ENCODE assay signal across 14 cellular contexts in the genomic region with DNA sequence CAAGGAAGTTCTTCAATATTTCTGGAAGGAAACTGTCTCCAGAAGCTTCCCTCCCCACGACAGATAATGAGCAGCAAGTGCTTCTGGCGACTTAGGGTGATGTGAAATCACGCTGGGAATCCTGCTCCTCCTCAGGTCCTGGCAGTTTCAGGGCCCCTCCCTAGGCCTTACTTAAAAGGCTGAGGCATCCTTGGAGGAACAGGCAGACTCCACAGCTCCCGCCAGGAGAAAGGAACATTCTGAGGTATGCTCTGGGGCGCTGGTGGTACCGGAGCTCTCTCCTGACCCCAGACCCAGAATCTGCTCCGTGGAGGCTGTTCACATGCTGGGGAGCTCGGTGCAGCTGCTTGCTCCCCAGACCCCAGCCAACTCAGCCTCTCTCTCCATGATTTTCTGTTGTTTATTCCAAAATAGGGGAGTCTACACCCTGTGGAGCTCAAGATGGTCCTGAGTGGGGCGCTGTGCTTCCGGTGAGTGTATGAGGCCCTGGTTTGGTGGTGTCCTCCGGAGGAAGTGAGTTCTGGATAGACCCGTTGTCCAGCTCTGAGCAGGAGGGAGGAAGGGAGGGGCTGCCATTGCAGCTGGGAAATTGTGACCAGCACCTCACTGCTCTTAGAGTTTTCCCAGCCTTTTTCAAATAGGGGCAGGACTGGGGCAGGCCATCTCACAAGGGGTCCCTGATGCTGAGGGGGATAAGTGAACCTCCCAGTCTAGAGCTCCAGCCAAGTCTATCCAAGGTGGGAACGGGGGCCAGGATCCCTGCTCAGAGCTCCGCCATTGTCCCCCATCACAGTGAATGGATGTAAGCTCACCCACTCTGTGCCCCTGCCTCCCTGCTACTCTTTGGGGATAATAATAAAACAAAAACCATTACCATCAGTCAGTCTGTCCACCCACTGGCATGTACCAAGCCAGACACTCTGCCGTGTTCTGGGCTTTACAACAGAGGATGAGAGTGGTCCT. TPM values are rescaled to one million over a fixed set of nuclear protein-coding genes. Genes with fewer than 3 reads are reported as not detected.
"Had no signal": no experiment of that assay in that cellular context is flagged by ENCODE, and none has a peak within 500 bp of the region (broad histone marks: within the 10 kb centered on the region; RNA-seq: fewer than 3 reads in every experiment).

Gene IL36RN (plus strand): TSS at position 201 of the 963 bp plus-strand sequence. CDS start 241 bp downstream, at position 442.

- H3K4me3 Mint-ChIP-seq: activated CD4-positive, alpha-beta T cell treated with anti-CD3 and anti-CD28 coated beads, Interleukin-2, amount 10 ng/mL, durations not matched to agents 24 days and 14 days; activated naive CD8-positive, alpha-beta T cell treated with anti-CD3 and anti-CD28 coated beads, Interleukin-2, amount 10 ng/mL, durations not matched to agents 7 days and 5 days; nephron progenitor cell had no signal

- H3K27me3 ChIP-seq: breast epithelium had no signal

- H3K27ac Mint-ChIP-seq: activated CD4-positive, alpha-beta T cell treated with anti-CD3 and anti-CD28 coated beads, Interleukin-2, amount 10 ng/mL, durations not matched to agents 24 days and 14 days; activated naive CD8-positive, alpha-beta T cell treated with anti-CD3 and anti-CD28 coated beads, Interleukin-2, amount 10 ng/mL, durations not matched to agents 7 days and 5 days; nephron progenitor cell had no signal

- H3K4me3 ChIP-seq: breast epithelium had no signal

- ATAC-seq: stimulated activated naive CD8-positive, alpha-beta T cell treated with anti-CD3 and anti-CD28 coated beads, Interleukin-15, Interleukin-2, amounts not matched to agents 100 U/mL and 50 U/mL, for 24 hours had no signal

- H3K27ac ChIP-seq: breast epithelium had no signal

- H3K4me1 Mint-ChIP-seq: activated CD4-positive, alpha-beta T cell treated with anti-CD3 and anti-CD28 coated beads, Interleukin-2, amount 10 ng/mL, durations not matched to agents 24 days and 14 days; activated naive CD8-positive, alpha-beta T cell treated with anti-CD3 and anti-CD28 coated beads, Interleukin-2, amount 10 ng/mL, durations not matched to agents 7 days and 5 days; nephron progenitor cell had no signal

- DNase-seq: activated CD4-positive, alpha-beta T cell treated with anti-CD3 and anti-CD28 coated beads, Interleukin-2, amount 10 ng/mL, durations not matched to agents 24 days and 14 days; activated gamma-delta T cell; activated naive CD8-positive, alpha-beta T cell treated with anti-CD3 and anti-CD28 coated beads, Interleukin-2, amount 10 ng/mL, durations not matched to agents 7 days and 5 days; activated T-cell treated with anti-CD3 and anti-CD28 coated beads, Interleukin-2, amount 50 U/mL, for 1 hour; anterior cingulate cortex; nephron progenitor cell; stimulated activated CD4-positive, alpha-beta T cell treated with anti-CD3 and anti-CD28 coated beads, Interleukin-2, amount 100 ng/mL, for 48 hours; stimulated activated naive CD8-positive, alpha-beta T cell treated with anti-CD3 and anti-CD28 coated beads, Interleukin-15, Interleukin-2, amounts not matched to agents 100 U/mL and 50 U/mL, for 24 hours; T-helper 1 cell had no signal

- H3K4me1 ChIP-seq: breast epithelium had no signal

- H3K36me3 ChIP-seq: breast epithelium had no signal

RNA-seq across cellular contexts. Expression of gene IL36RN, which starts in this region (rescaled TPM):
- total RNA-seq: activated CD4-positive, alpha-beta T cell treated with anti-CD3 and anti-CD28 coated beads, Interleukin-2, amount 10 ng/mL, durations not matched to agents 24 days and 14 days; activated naive CD8-positive, alpha-beta T cell treated with anti-CD3 and anti-CD28 coated beads, Interleukin-2, amount 10 ng/mL, durations not matched to agents 7 days and 5 days; breast epithelium; chondrocyte; osteoblast; temporal lobe; ureter had no signal
